ENCODE assay signal across 8 cellular contexts in genomic region chr1:6028042-6028895, GRCh38. TPM values are rescaled to one million over a fixed set of nuclear protein-coding genes. Genes with fewer than 3 reads are reported as not detected.
A peak's percentile ranks its signal among the peaks of the same experiment; 100 is the strongest.
DNase-seq lines count a peak whose midpoint lies in the region; ATAC-seq, FAIRE-seq and TF ChIP-seq lines count a peak whose summit lies in the region.

No MANE protein-coding gene starts in this region.

- H3K36me3 Mint-ChIP-seq in stimulated activated naive B cell treated with anti-CD40 and anti-IgM and Interleukin-4, amounts not matched to agents 10 μg/mL and 1 μg/mL and 100 μg/mL, for 72 hours = peaks cover 44 to 62% of the 10 kb centered on the region in 2 donors

- peaks cover 57 to 80% of the 10 kb centered on the region in 2 donors for H3K4me1 Mint-ChIP-seq in stimulated activated naive B cell treated with anti-CD40 and anti-IgM and Interleukin-4, amounts not matched to agents 10 μg/mL and 1 μg/mL and 100 μg/mL, for 72 hours

- H3K27me3 ChIP-seq in layer of hippocampus (ENCODE audit: control insufficient read depth, insufficient read depth, low read length) = no peaks in the 10 kb centered on the region
- H3K27me3 ChIP-seq in prostate gland (replicated peaks; ENCODE audit: insufficient read depth) = no peaks in the 10 kb centered on the region

- peak overlapping the region; percentile 94 to 98 for H3K4me3 Mint-ChIP-seq in stimulated activated naive B cell treated with anti-CD40 and anti-IgM and Interleukin-4, amounts not matched to agents 10 μg/mL and 1 μg/mL and 100 μg/mL, for 72 hours

- H3K27ac ChIP-seq in layer of hippocampus (ENCODE audit: low read depth, low read length) (peak overlapping the region; percentile 9), prostate gland (no peak overlapping the region)

- FAIRE-seq in GM18507 (lab: Jason Lieb, UNC) = peak; percentile 90

- TF ChIP-seq CTCF in prostate gland (IDR thresholded peaks at IDR 0.05) = no peak

- no peak overlapping the region for H3K4me3 ChIP-seq in prostate gland

- H3K4me1 ChIP-seq in prostate gland (replicated peaks) = no peaks in the 10 kb centered on the region

- intact Hi-C loops in prostate gland (cut with DNase I) = no loop called here

- no peaks in the 10 kb centered on the region for H3K27me3 Mint-ChIP-seq in stimulated activated naive B cell treated with anti-CD40 and anti-IgM and Interleukin-4, amounts not matched to agents 10 μg/mL and 1 μg/mL and 100 μg/mL, for 72 hours

- H3K27ac Mint-ChIP-seq in stimulated activated naive B cell treated with anti-CD40 and anti-IgM and Interleukin-4, amounts not matched to agents 10 μg/mL and 1 μg/mL and 100 μg/mL, for 72 hours = peak overlapping the region; percentile 99

- TF ChIP-seq POLR2A in prostate gland (IDR thresholded peaks at IDR 0.05) = no peak

- H3K9me3 Mint-ChIP-seq in stimulated activated naive B cell treated with anti-CD40 and anti-IgM and Interleukin-4, amounts not matched to agents 10 μg/mL and 1 μg/mL and 100 μg/mL, for 72 hours = no peaks in the 10 kb centered on the region

- no peaks in the 10 kb centered on the region for H3K36me3 ChIP-seq in prostate gland

- ATAC-seq in stimulated activated naive B cell treated with anti-CD40 and anti-IgM and Interleukin-4, amounts not matched to agents 10 μg/mL and 1 μg/mL and 100 μg/mL, for 72 hours (replicated peaks) = peak; percentile 59 to 63

- WGBS in prostate gland = 78% methylated on average over 20 of the region's 20 CpGs

- DNase-seq in GM18507 (ENCODE audit: extremely low spot score, insufficient read length, low read depth) (no peak), NAMALWA (ENCODE audit: low spot score) (peak; percentile 68), activated T-cell treated with anti-CD3 and anti-CD28 coated beads for 48 hours (ENCODE audit: low read depth) (peak; percentile 54), NCI-H2081 treated with DMSO at 0.1 percent for 48 hours (lab: John Stamatoyannopoulos, UW) (no peak), prostate gland (ENCODE audit: low spot score) (no peak), NCI-H1092 treated with DMSO at 0.1 percent for 48 hours (lab: John Stamatoyannopoulos, UW) (no peak)
- peak; percentile 69 for DNase-seq in stimulated activated naive B cell treated with anti-CD40 and anti-IgM and Interleukin-4, amounts not matched to agents 10 μg/mL and 1 μg/mL and 100 μg/mL, for 72 hours

- H3K9me3 ChIP-seq in prostate gland = no peaks in the 10 kb centered on the region

RNA-seq across cellular contexts. Expression of gene KCNAB2, which starts 17.4 kb away (rescaled TPM):
- total RNA-seq in prostate gland = 1 to 10 TPM; 2.0 to 5.5 TPM

RNA-seq across cellular contexts. Expression of gene NPHP4, which starts 36.0 kb away (rescaled TPM):
- 10 to 100 TPM; 11.4 to 32.2 TPM for total RNA-seq in prostate gland

Comparison
In these comparisons a context has a peak if more than half of its experiments do, and no peak if none do; other contexts are left out.
1. DNase-seq: peak in NAMALWA (single experiment), activated T-cell treated with anti-CD3 and anti-CD28 coated beads for 48 hours (single experiment) and stimulated activated naive B cell treated with anti-CD40 and anti-IgM and Interleukin-4, amounts not matched to agents 10 μg/mL and 1 μg/mL and 100 μg/mL, for 72 hours (single experiment); none in GM18507 (single experiment), NCI-H2081 treated with DMSO at 0.1 percent for 48 hours (single experiment), prostate gland (single experiment) and NCI-H1092 treated with DMSO at 0.1 percent for 48 hours (single experiment).